In genomic region chr6:137820952-137821351, GRCh38 we compare ENCODE assay signal across 2 cellular contexts.
TF ChIP-seq lines count a peak whose summit lies in the region.

No MANE protein-coding gene starts in this region.

TF ChIP-seq in endothelial cell of umbilical vein, 7 proteins besides CTCF, POLR2A, EP300 and RAD21:
- TF ChIP-seq JUN (IDR thresholded peaks at IDR 0.05; ENCODE audit: borderline replicate concordance, insufficient read depth, insufficient read length, low read depth), result no peak

TF ChIP-seq in SK-N-SH, 30 proteins besides CTCF, POLR2A, EP300 and RAD21:
- TF ChIP-seq TCF12 (IDR thresholded peaks at IDR 0.05) (no peak), MEF2A (IDR thresholded peaks at IDR 0.05; ENCODE audit: borderline replicate concordance, low read depth) (no peak), USF2 (IDR thresholded peaks at IDR 0.05; ENCODE audit: borderline replicate concordance, low read depth, low read length) (no peak), GABPA (IDR thresholded peaks at IDR 0.05; ENCODE audit: low read depth) (no peak)
TF ChIP-seq in SK-N-SH: peak in this region for 0.
